Comparison of ENCODE assay signal across 7 cellular contexts in genomic region chr2:166335284-166335683, GRCh38. TPM values are rescaled to one million over a fixed set of nuclear protein-coding genes. Genes with fewer than 3 reads are reported as not detected.
"Had no signal": no experiment of that assay in that cellular context is flagged by ENCODE, and none has a peak within 500 bp of the region (broad histone marks: within the 10 kb centered on the region; RNA-seq: fewer than 3 reads in every experiment).

No MANE protein-coding gene starts in this region.

- H3K9me3 ChIP-seq: ovary had no signal

- H3K27ac ChIP-seq: ovary had no signal

- ATAC-seq: activated CD4-positive, CD25-positive, alpha-beta regulatory T cell treated with anti-CD3 and anti-CD28 coated beads, Interleukin-2, amount 50 U/mL, for 24 hours; effector memory CD8-positive, alpha-beta T cell; left ventricle myocardium superior had no signal

- DNase-seq: activated naive CD4-positive, alpha-beta T cell treated with anti-CD3 and anti-CD28 coated beads, Interleukin-2, amount 50 U/mL, for 16 hours; effector memory CD8-positive, alpha-beta T cell; glutamatergic neuron; left ventricle myocardium superior; ovary had no signal

- H3K27me3 ChIP-seq: ovary had no signal

- H3K36me3 ChIP-seq: ovary had no signal

- H3K4me3 ChIP-seq: ovary had no signal

RNA-seq across cellular contexts. Expression of gene SCN9A, which starts 40.5 kb away (rescaled TPM):
- total RNA-seq: activated T-helper 2 cell treated with anti-CD3 and anti-CD28 coated beads, Interferon-gamma antibody, Interleukin-2, Interleukin-4, amounts not matched to agents 10 μg/mL and 5 μg/mL and 100 μg/mL, durations not matched to agents 14 hours and 24 hours and 36 hours had no signal
